9 cellular contexts compared by ENCODE assay signal in genomic region chr19:49364083-49364687, GRCh38. TPM values are rescaled to one million over a fixed set of nuclear protein-coding genes. Genes with fewer than 3 reads are reported as not detected.
DNase-seq lines count a peak whose midpoint lies in the region; ATAC-seq and TF ChIP-seq lines count a peak whose summit lies in the region.
"Had no signal": no experiment of that assay in that cellular context is flagged by ENCODE, and none has a peak within 500 bp of the region (broad histone marks: within the 10 kb centered on the region; RNA-seq: fewer than 3 reads in every experiment).

No MANE protein-coding gene starts in this region.

- H3K14ac ChIP-seq in neuronal stem cell (ENCODE audit: low read length) = peak overlapping the region; percentile 38

- peak overlapping the region; percentile 50 for H3K9ac ChIP-seq in NT2/D1 (ENCODE audit: insufficient read length, low read depth)
- no peak overlapping the region for H3K9ac ChIP-seq in neuronal stem cell (ENCODE audit: low read depth, low read length, poor library complexity)

- no peaks in the 10 kb centered on the region for H3K79me2 ChIP-seq in ACC112 (ENCODE audit: control insufficient read depth, insufficient read depth, low read length, unreplicated experiment)

- H4K8ac ChIP-seq in neuronal stem cell (ENCODE audit: low read depth, low read length) = no peak overlapping the region

- peak overlapping the region; percentile 94 for H2AK5ac ChIP-seq in neuronal stem cell (ENCODE audit: low read depth, low read length)

- H3K4me1 ChIP-seq in ACC112 (ENCODE audit: control insufficient read depth, insufficient read depth, low read length, unreplicated experiment) (no peaks in the 10 kb centered on the region), NT2/D1 (ENCODE audit: insufficient read depth, insufficient read length) (peaks cover 4% of the 10 kb centered on the region), neuronal stem cell (ENCODE audit: control insufficient read depth in 2 of 2, insufficient read depth in 1 of 2, low read depth in 1 of 2, low read length in 2 of 2) (peaks cover 4 to 17% of the 10 kb centered on the region in 2 donors)

- H2BK5ac ChIP-seq in neuronal stem cell (ENCODE audit: low read length) = peak overlapping the region; percentile 75

- H2BK15ac ChIP-seq in neuronal stem cell (ENCODE audit: low read length) = peak overlapping the region; percentile 75

- no peak for ATAC-seq in GM21737 (IDR thresholded peaks at IDR 0.05; ENCODE audit: unreplicated experiment)

- H3K27me3 ChIP-seq in ACC112 (ENCODE audit: insufficient read depth, low read length) = no peaks in the 10 kb centered on the region
- H3K27me3 ChIP-seq in NT2/D1 (ENCODE audit: insufficient read depth, insufficient read length) = no peaks in the 10 kb centered on the region
- H3K27me3 ChIP-seq in neuronal stem cell (ENCODE audit: control insufficient read depth in 3 of 3, insufficient read depth in 3 of 3, low read depth in 1 of 3, low read length in 3 of 3) = no peaks in the 10 kb centered on the region

- H3K36me3 ChIP-seq in ACC112 (ENCODE audit: insufficient read depth, low read length) (no peaks in the 10 kb centered on the region), NT2/D1 (ENCODE audit: insufficient read depth, insufficient read length, low read length) (peaks cover 5% of the 10 kb centered on the region), neuronal stem cell (replicated peaks in 1 of 2; ENCODE audit: control insufficient read depth in 2 of 2, insufficient read depth in 2 of 2, low read length in 2 of 2) (peaks cover 5 to 12% of the 10 kb centered on the region in 2 donors)

- H2BK120ac ChIP-seq in neuronal stem cell (ENCODE audit: low read depth, low read length) = no peak overlapping the region

- peaks cover 10% of the 10 kb centered on the region for H3K79me1 ChIP-seq in neuronal stem cell (ENCODE audit: low read depth, low read length)

- TF ChIP-seq CTCF in fibroblast of mammary gland (conservative IDR thresholded peaks at IDR 0.05; ENCODE audit: control insufficient read depth, insufficient read depth, low read depth, low read length) = no peak

- H3K27ac ChIP-seq in ACC112 (ENCODE audit: low read depth, low read length) = no peak overlapping the region
- H3K27ac ChIP-seq in neuronal stem cell (replicated peaks; ENCODE audit: low read length) = peak overlapping the region; percentile 81

- H2AFZ ChIP-seq in ACC112 (ENCODE audit: low read length, unreplicated experiment) = peak overlapping the region; percentile 43
- peak overlapping the region; percentile 84 for H2AFZ ChIP-seq in neuronal stem cell (ENCODE audit: low read length)

- peak overlapping the region; percentile 85 for H4K91ac ChIP-seq in neuronal stem cell (ENCODE audit: low read depth, low read length, poor library complexity)

- peak overlapping the region; percentile 73 for H2BK12ac ChIP-seq in neuronal stem cell (ENCODE audit: low read length)

- H3K4me3 ChIP-seq in ACC112 (ENCODE audit: low read depth, low read length) (no peak overlapping the region; the same call in 1 of the 2 replicates), NT2/D1 (ENCODE audit: insufficient read length, low read depth) (peak overlapping the region; percentile 21), fibroblast of mammary gland (ENCODE audit: control insufficient read depth, low read depth, low read length) (peak overlapping the region; percentile 21), neuronal stem cell (ENCODE audit: low read length in 2 of 2) (peak overlapping the region; percentile 50 to 99)

- H3K23ac ChIP-seq in neuronal stem cell (ENCODE audit: low read depth, low read length, poor library complexity) = peak overlapping the region; percentile 17

- DNase-seq in NT2/D1 (ENCODE audit: low read depth, low spot score) (no peak), fibroblast of mammary gland (ENCODE audit: low read depth) (no peak), neuronal stem cell (ENCODE audit: low spot score) (no peak), GM19238 (ENCODE audit: insufficient read length, low spot score) (no peak), NCI-H69 (lab: John Stamatoyannopoulos, UW) (no peak), NCI-H146 (lab: John Stamatoyannopoulos, UW) (no peak)

- H3K9me3 ChIP-seq in NT2/D1 (ENCODE audit: insufficient read depth, low read length) (peaks cover 17% of the 10 kb centered on the region), neuronal stem cell (replicated peaks in 1 of 2; ENCODE audit: control insufficient read depth in 2 of 2, insufficient read depth in 1 of 2, low read depth in 1 of 2, low read length in 2 of 2) (peaks cover 1 to 8% of the 10 kb centered on the region in 2 donors)

- H3K4ac ChIP-seq in neuronal stem cell (ENCODE audit: low read length) = peak overlapping the region; percentile 11

- H3K4me2 ChIP-seq in neuronal stem cell (ENCODE audit: insufficient read depth, low read length, poor library complexity, severe bottlenecking) = peak overlapping the region; percentile 62

- no CpG with 5 or more reads among the region's 27 CpGs for WGBS in neuronal stem cell (ENCODE audit: extremely low coverage in 2 of 2, insufficient read length in 2 of 2, insufficient replicate concordance in 1 of 2), 2 donors

- peak overlapping the region; percentile 85 for H3K18ac ChIP-seq in neuronal stem cell (ENCODE audit: low read length)

RNA-seq across cellular contexts. Expression of gene DKKL1, which starts 0.5 kb away (rescaled TPM):
- polyA plus RNA-seq in neuronal stem cell (2013, experiment 1 of 2) = 8.4 TPM
- 7.5 TPM for polyA plus RNA-seq in neuronal stem cell (2013, experiment 2 of 2)
- polyA plus RNA-seq: CD4-positive, CD25-positive, alpha-beta regulatory T cell had no signal

RNA-seq across cellular contexts. Expression of gene TEAD2, which starts 2.0 kb away (rescaled TPM):
- 226 TPM for polyA plus RNA-seq in neuronal stem cell (2013, experiment 1 of 2)
- 220 TPM for polyA plus RNA-seq in neuronal stem cell (2013, experiment 2 of 2)
- polyA plus RNA-seq: CD4-positive, CD25-positive, alpha-beta regulatory T cell had no signal

RNA-seq across cellular contexts. Expression of gene KASH5, which starts 23.9 kb away (rescaled TPM):
- polyA plus RNA-seq in neuronal stem cell (2013, experiment 1 of 2) = 0.17 TPM
- polyA plus RNA-seq in neuronal stem cell (2013, experiment 2 of 2) = 0.17 TPM
- polyA plus RNA-seq: CD4-positive, CD25-positive, alpha-beta regulatory T cell had no signal

RNA-seq across cellular contexts. Expression of gene CD37, which starts 29.0 kb away (rescaled TPM):
- polyA plus RNA-seq in neuronal stem cell (2013, experiment 1 of 2) = not detected
- not detected for polyA plus RNA-seq in neuronal stem cell (2013, experiment 2 of 2)

RNA-seq across cellular contexts. Expression of gene SLC6A16, which starts 39.2 kb away (rescaled TPM):
- polyA plus RNA-seq in neuronal stem cell (2013, experiment 1 of 2) = 10.6 TPM
- polyA plus RNA-seq in neuronal stem cell (2013, experiment 2 of 2) = 10.3 TPM
